Comparison of ENCODE assay signal across 8 cellular contexts in genomic region chr2:68734688-68735525, GRCh38. TPM values are rescaled to one million over a fixed set of nuclear protein-coding genes. Genes with fewer than 3 reads are reported as not detected.
A peak's percentile ranks its signal among the peaks of the same experiment; 100 is the strongest.
DNase-seq lines count a peak whose midpoint lies in the region; ATAC-seq and TF ChIP-seq lines count a peak whose summit lies in the region.

TSS of gene ARHGAP25 (plus strand) at chr2:68734811. CDS start at chr2:68735200, 389 bp downstream.

- H3K9me3 Mint-ChIP-seq in activated naive CD8-positive, alpha-beta T cell treated with anti-CD3 and anti-CD28 coated beads, Interleukin-2, amount 50 U/mL, for 24 hours = no peaks in the 10 kb centered on the region
- no peaks in the 10 kb centered on the region for H3K9me3 Mint-ChIP-seq in naive thymus-derived CD8-positive, alpha-beta T cell

- TF ChIP-seq POLR2A in prostate gland (IDR thresholded peaks at IDR 0.05) = no peak

- H3K4me1 Mint-ChIP-seq in activated naive CD8-positive, alpha-beta T cell treated with anti-CD3 and anti-CD28 coated beads, Interleukin-2, amount 50 U/mL, for 24 hours = peaks cover 47% of the 10 kb centered on the region
- peaks cover 12 to 55% (median 38%) of the 10 kb centered on the region in 4 donors for H3K4me1 Mint-ChIP-seq in naive thymus-derived CD8-positive, alpha-beta T cell

- peaks cover 15% of the 10 kb centered on the region for H3K36me3 Mint-ChIP-seq in activated naive CD8-positive, alpha-beta T cell treated with anti-CD3 and anti-CD28 coated beads, Interleukin-2, amount 50 U/mL, for 24 hours (ENCODE audit: low read depth)
- H3K36me3 Mint-ChIP-seq in naive thymus-derived CD8-positive, alpha-beta T cell = peaks cover 0 to 4% (median 0%) of the 10 kb centered on the region in 3 donors

- peak; percentile 62 for DNase-seq in GM06990 (ENCODE audit: extremely low read depth, insufficient read length)
- DNase-seq in NOMO-1 (lab: John Stamatoyannopoulos, UW; ENCODE audit: unreplicated experiment in 2 of 2) = peak; percentile 78 to 87
- DNase-seq in activated naive CD8-positive, alpha-beta T cell treated with anti-CD3 and anti-CD28 coated beads, Interleukin-2, amount 50 U/mL, for 24 hours = peak; percentile 67
- peak in 9 of 10 donors; percentile 22 to 71 (median 42) for DNase-seq in naive thymus-derived CD8-positive, alpha-beta T cell
- DNase-seq in COLO829 (ENCODE audit: low spot score) = no peak
- no peak for DNase-seq in prostate gland (ENCODE audit: low spot score)
- no peak for DNase-seq in HK-2 (ENCODE audit: unreplicated experiment)

- no peaks in the 10 kb centered on the region for H3K27me3 Mint-ChIP-seq in activated naive CD8-positive, alpha-beta T cell treated with anti-CD3 and anti-CD28 coated beads, Interleukin-2, amount 50 U/mL, for 24 hours
- H3K27me3 Mint-ChIP-seq in naive thymus-derived CD8-positive, alpha-beta T cell = no peaks in the 10 kb centered on the region

- WGBS in prostate gland = 79% methylated on average over 12 of the region's 12 CpGs

- H3K9me3 ChIP-seq in prostate gland = no peaks in the 10 kb centered on the region

- H3K4me3 Mint-ChIP-seq in activated naive CD8-positive, alpha-beta T cell treated with anti-CD3 and anti-CD28 coated beads, Interleukin-2, amount 50 U/mL, for 24 hours = no peak within 1 kb of the TSS
- no peak within 1 kb of the TSS for H3K4me3 Mint-ChIP-seq in naive thymus-derived CD8-positive, alpha-beta T cell

- TF ChIP-seq CTCF in GM06990 (IDR thresholded peaks at IDR 0.05; ENCODE audit: insufficient read depth, low read length, poor library complexity, severe bottlenecking) (no peak), prostate gland (IDR thresholded peaks at IDR 0.05) (no peak)

- POLR2A ChIA-PET in naive thymus-derived CD8-positive, alpha-beta T cell (lab: Charles Lee) = interaction anchor here (0.7 to 3.7 kb wide), 13 partner anchors 13 to 268 kb away, joined by 3 to 22 read pairs (median 5); partner anchors contain the start of genes APLF and FBXO48

- no peak within 1 kb of the TSS for H3K27ac Mint-ChIP-seq in activated naive CD8-positive, alpha-beta T cell treated with anti-CD3 and anti-CD28 coated beads, Interleukin-2, amount 50 U/mL, for 24 hours
- no peak within 1 kb of the TSS for H3K27ac Mint-ChIP-seq in naive thymus-derived CD8-positive, alpha-beta T cell

- intact Hi-C loops in prostate gland (cut with DNase I) = no loop called here

- ATAC-seq in GM21723 (IDR thresholded peaks at IDR 0.05; ENCODE audit: unreplicated experiment) = peak; percentile 66
- ATAC-seq in activated naive CD8-positive, alpha-beta T cell treated with anti-CD3 and anti-CD28 coated beads, Interleukin-2, amount 50 U/mL, for 24 hours = peak; percentile 84
- ATAC-seq in naive thymus-derived CD8-positive, alpha-beta T cell = peak; percentile 72 to 75

- H3K4me1 ChIP-seq in prostate gland (replicated peaks) = no peaks in the 10 kb centered on the region

- H3K36me3 ChIP-seq in GM06990 (ENCODE audit: control insufficient read depth, insufficient read depth, low read length) (no peaks in the 10 kb centered on the region), prostate gland (no peaks in the 10 kb centered on the region)

- H3K27me3 ChIP-seq in GM06990 (replicated peaks; ENCODE audit: control insufficient read depth, insufficient read depth, low read length) (no peaks in the 10 kb centered on the region), prostate gland (replicated peaks; ENCODE audit: insufficient read depth) (no peaks in the 10 kb centered on the region)

- no peak within 1 kb of the TSS for H3K27ac ChIP-seq in prostate gland

- H3K4me3 ChIP-seq in GM06990 (replicated peaks; ENCODE audit: low read depth, low read length) (peak within 1 kb of the TSS; percentile 62), prostate gland (no peak within 1 kb of the TSS)

RNA-seq across cellular contexts. Expression of gene ARHGAP25, which starts in this region (rescaled TPM):
- total RNA-seq in naive thymus-derived CD8-positive, alpha-beta T cell = 100 to 1,000 TPM; 124 TPM
- 100 to 1,000 TPM in 1 of 3 donors, 10 to 100 TPM in 2; 76.5 to 104 (median 95.4) TPM for polyA plus RNA-seq in naive thymus-derived CD8-positive, alpha-beta T cell
- 1 to 10 TPM; 5.0 to 6.2 TPM for total RNA-seq in prostate gland

Comparison
In these comparisons a context has a peak if more than half of its experiments do, and no peak if none do; other contexts are left out.
1. RNA of gene ARHGAP25 (total RNA-seq): 124 TPM in naive thymus-derived CD8-positive, alpha-beta T cell; 5.0 to 6.2 TPM in prostate gland; every median in the first group is over 10 times any median in the second.
2. DNase-seq: peak in GM06990 (single experiment), NOMO-1 (2 of 2), activated naive CD8-positive, alpha-beta T cell treated with anti-CD3 and anti-CD28 coated beads, Interleukin-2, amount 50 U/mL, for 24 hours (single experiment) and naive thymus-derived CD8-positive, alpha-beta T cell (9 of 10); none in COLO829 (single experiment), prostate gland (single experiment) and HK-2 (single experiment).
3. Peak in every context shown above with its lines, with median percentiles within 50 percentile points of each other: ATAC-seq.